1 cellular context compared by ENCODE assay signal in the genomic region with DNA sequence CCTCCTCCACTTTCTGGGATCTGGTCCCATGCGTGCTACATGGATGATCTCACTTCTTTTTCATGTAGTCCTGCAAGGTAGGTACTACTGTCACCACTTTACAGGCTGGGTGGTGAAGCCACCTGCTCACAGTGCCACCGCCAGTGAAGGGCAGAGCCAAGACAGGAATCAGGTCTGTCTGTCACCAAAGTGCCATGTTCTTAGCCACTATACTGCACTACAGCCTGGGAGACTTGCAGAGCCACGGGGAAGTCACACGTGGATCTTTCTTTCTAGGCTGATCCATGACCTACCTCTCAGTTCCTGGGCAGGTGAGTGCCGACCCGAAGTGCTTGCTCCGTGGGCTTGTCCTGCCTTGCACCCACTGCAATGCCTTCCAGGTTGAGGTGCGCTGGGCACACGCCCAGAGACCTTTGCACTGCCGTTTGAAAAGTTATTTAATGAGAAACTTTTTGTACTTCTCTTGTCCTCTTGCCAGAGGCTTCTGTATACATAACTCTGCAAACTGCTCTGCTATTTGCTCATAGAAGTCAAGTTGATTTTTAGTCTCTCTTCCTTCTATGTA.
TF ChIP-seq lines count a peak whose summit lies in the region.

No MANE protein-coding gene starts in this region.

TF ChIP-seq in HepG2, 621 proteins besides CTCF, POLR2A, EP300 and RAD21 (continued from another document and continues in another):
- TF ChIP-seq, protein P1, sequence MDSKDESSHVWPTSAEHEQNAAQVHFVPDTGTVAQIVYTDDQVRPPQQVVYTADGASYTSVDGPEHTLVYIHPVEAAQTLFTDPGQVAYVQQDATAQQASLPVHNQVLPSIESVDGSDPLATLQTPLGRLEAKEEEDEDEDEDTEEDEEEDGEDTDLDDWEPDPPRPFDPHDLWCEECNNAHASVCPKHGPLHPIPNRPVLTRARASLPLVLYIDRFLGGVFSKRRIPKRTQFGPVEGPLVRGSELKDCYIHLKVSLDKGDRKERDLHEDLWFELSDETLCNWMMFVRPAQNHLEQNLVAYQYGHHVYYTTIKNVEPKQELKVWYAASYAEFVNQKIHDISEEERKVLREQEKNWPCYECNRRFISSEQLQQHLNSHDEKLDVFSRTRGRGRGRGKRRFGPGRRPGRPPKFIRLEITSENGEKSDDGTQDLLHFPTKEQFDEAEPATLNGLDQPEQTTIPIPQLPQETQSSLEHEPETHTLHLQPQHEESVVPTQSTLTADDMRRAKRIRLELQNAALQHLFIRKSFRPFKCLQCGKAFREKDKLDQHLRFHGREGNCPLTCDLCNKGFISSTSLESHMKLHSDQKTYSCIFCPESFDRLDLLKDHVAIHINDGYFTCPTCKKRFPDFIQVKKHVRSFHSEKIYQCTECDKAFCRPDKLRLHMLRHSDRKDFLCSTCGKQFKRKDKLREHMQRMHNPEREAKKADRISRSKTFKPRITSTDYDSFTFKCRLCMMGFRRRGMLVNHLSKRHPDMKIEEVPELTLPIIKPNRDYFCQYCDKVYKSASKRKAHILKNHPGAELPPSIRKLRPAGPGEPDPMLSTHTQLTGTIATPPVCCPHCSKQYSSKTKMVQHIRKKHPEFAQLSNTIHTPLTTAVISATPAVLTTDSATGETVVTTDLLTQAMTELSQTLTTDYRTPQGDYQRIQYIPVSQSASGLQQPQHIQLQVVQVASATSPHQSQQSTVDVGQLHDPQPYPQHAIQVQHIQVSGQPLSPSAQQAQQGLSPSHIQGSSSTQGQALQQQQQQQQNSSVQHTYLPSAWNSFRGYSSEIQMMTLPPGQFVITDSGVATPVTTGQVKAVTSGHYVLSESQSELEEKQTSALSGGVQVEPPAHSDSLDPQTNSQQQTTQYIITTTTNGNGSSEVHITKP (CRISPR knock-in tag; IDR thresholded peaks at IDR 0.05; ENCODE audit: low read depth): no peak
- peak; percentile 51 for TF ChIP-seq GATAD2A (CRISPR knock-in tag; IDR thresholded peaks at IDR 0.05)
- TF ChIP-seq ZNF34 (CRISPR knock-in tag; IDR thresholded peaks at IDR 0.05; ENCODE audit: borderline replicate concordance): no peak
- TF ChIP-seq SOX13 (IDR thresholded peaks at IDR 0.05): no peak
- TF ChIP-seq SOX13 (CRISPR knock-in tag; conservative IDR thresholded peaks at IDR 0.05 in 1 of 2, IDR thresholded peaks at IDR 0.05 in 1 of 2): 0 out of 4 replicates have a peak, but pooled peaks of 1 of the 2 experiments have one; percentile 35
- TF ChIP-seq, protein P2, sequence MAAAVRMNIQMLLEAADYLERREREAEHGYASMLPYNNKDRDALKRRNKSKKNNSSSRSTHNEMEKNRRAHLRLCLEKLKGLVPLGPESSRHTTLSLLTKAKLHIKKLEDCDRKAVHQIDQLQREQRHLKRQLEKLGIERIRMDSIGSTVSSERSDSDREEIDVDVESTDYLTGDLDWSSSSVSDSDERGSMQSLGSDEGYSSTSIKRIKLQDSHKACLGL (CRISPR knock-in tag; IDR thresholded peaks at IDR 0.05): 0 out of 2 replicates have a peak, but pooled peaks have one; percentile 27
- TF ChIP-seq RARA (CRISPR knock-in tag; IDR thresholded peaks at IDR 0.05): peak; percentile 46
- TF ChIP-seq SALL1 (CRISPR knock-in tag; IDR thresholded peaks at IDR 0.05): peak; percentile 80
- TF ChIP-seq, protein P3, sequence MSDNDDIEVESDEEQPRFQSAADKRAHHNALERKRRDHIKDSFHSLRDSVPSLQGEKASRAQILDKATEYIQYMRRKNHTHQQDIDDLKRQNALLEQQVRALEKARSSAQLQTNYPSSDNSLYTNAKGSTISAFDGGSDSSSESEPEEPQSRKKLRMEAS (IDR thresholded peaks at IDR 0.05): peak; percentile 20; the same call in 1 of the 2 replicates
- peak; percentile 13; the same call in 1 of the 2 replicates for TF ChIP-seq TCF7 (IDR thresholded peaks at IDR 0.05; ENCODE audit: low read depth)
- no peak for TF ChIP-seq SRSF4 (IDR thresholded peaks at IDR 0.05; ENCODE audit: low read depth, low read length, poor library complexity, severe bottlenecking)
- TF ChIP-seq ZMYM3 (CRISPR knock-in tag; IDR thresholded peaks at IDR 0.05): peak; percentile 62; the same call in 1 of the 2 replicates
- TF ChIP-seq, protein P4, sequence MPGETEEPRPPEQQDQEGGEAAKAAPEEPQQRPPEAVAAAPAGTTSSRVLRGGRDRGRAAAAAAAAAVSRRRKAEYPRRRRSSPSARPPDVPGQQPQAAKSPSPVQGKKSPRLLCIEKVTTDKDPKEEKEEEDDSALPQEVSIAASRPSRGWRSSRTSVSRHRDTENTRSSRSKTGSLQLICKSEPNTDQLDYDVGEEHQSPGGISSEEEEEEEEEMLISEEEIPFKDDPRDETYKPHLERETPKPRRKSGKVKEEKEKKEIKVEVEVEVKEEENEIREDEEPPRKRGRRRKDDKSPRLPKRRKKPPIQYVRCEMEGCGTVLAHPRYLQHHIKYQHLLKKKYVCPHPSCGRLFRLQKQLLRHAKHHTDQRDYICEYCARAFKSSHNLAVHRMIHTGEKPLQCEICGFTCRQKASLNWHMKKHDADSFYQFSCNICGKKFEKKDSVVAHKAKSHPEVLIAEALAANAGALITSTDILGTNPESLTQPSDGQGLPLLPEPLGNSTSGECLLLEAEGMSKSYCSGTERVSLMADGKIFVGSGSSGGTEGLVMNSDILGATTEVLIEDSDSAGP (CRISPR knock-in tag; IDR thresholded peaks at IDR 0.05; ENCODE audit: borderline replicate concordance): no peak
- peak; percentile 40; the same call in 1 of the 2 replicates for TF ChIP-seq ELF3 (CRISPR knock-in tag; IDR thresholded peaks at IDR 0.05)
- TF ChIP-seq NR2F6 (IDR thresholded peaks at IDR 0.05): no peak
- TF ChIP-seq NR2F6 (CRISPR knock-in tag; IDR thresholded peaks at IDR 0.05): peak; percentile 25; the same call in 1 of the 2 replicates
- peak; percentile 70 for TF ChIP-seq BCL6 (CRISPR knock-in tag; IDR thresholded peaks at IDR 0.05)
- no peak for TF ChIP-seq ZNF468 (CRISPR knock-in tag; IDR thresholded peaks at IDR 0.05)
- TF ChIP-seq FOXO1 (CRISPR knock-in tag; IDR thresholded peaks at IDR 0.05): 0 out of 2 replicates have a peak, but pooled peaks have one; percentile 12
- TF ChIP-seq ZMYM4 (CRISPR knock-in tag; IDR thresholded peaks at IDR 0.05): no peak
- no peak for TF ChIP-seq ZNF781 (CRISPR knock-in tag; IDR thresholded peaks at IDR 0.05; ENCODE audit: borderline replicate concordance, not compliant biosample characterization)
- TF ChIP-seq HNRNPL (IDR thresholded peaks at IDR 0.05; ENCODE audit: low read depth, low read length): 0 out of 2 replicates have a peak, but pooled peaks have one; percentile 28
- TF ChIP-seq ATF7 (IDR thresholded peaks at IDR 0.05): no peak
- no peak for TF ChIP-seq ATF7 (CRISPR knock-in tag; IDR thresholded peaks at IDR 0.05)
- no peak for TF ChIP-seq ZNF17 (CRISPR knock-in tag; IDR thresholded peaks at IDR 0.05)
- no peak for TF ChIP-seq ZNF749 (CRISPR knock-in tag; IDR thresholded peaks at IDR 0.05; ENCODE audit: borderline replicate concordance)
- peak; percentile 79 for TF ChIP-seq HNF4G (IDR thresholded peaks at IDR 0.05; ENCODE audit: borderline replicate concordance, low read depth, low read length)
- no peak for TF ChIP-seq HNF4G (CRISPR knock-in tag; IDR thresholded peaks at IDR 0.05; ENCODE audit: borderline replicate concordance, low read depth)
- TF ChIP-seq, protein P5, sequence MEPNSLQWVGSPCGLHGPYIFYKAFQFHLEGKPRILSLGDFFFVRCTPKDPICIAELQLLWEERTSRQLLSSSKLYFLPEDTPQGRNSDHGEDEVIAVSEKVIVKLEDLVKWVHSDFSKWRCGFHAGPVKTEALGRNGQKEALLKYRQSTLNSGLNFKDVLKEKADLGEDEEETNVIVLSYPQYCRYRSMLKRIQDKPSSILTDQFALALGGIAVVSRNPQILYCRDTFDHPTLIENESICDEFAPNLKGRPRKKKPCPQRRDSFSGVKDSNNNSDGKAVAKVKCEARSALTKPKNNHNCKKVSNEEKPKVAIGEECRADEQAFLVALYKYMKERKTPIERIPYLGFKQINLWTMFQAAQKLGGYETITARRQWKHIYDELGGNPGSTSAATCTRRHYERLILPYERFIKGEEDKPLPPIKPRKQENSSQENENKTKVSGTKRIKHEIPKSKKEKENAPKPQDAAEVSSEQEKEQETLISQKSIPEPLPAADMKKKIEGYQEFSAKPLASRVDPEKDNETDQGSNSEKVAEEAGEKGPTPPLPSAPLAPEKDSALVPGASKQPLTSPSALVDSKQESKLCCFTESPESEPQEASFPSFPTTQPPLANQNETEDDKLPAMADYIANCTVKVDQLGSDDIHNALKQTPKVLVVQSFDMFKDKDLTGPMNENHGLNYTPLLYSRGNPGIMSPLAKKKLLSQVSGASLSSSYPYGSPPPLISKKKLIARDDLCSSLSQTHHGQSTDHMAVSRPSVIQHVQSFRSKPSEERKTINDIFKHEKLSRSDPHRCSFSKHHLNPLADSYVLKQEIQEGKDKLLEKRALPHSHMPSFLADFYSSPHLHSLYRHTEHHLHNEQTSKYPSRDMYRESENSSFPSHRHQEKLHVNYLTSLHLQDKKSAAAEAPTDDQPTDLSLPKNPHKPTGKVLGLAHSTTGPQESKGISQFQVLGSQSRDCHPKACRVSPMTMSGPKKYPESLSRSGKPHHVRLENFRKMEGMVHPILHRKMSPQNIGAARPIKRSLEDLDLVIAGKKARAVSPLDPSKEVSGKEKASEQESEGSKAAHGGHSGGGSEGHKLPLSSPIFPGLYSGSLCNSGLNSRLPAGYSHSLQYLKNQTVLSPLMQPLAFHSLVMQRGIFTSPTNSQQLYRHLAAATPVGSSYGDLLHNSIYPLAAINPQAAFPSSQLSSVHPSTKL (CRISPR knock-in tag; IDR thresholded peaks at IDR 0.05): peak; percentile 63
- TF ChIP-seq, protein P6, sequence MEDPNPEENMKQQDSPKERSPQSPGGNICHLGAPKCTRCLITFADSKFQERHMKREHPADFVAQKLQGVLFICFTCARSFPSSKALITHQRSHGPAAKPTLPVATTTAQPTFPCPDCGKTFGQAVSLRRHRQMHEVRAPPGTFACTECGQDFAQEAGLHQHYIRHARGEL (CRISPR knock-in tag; IDR thresholded peaks at IDR 0.05): no peak
- TF ChIP-seq, protein P7, sequence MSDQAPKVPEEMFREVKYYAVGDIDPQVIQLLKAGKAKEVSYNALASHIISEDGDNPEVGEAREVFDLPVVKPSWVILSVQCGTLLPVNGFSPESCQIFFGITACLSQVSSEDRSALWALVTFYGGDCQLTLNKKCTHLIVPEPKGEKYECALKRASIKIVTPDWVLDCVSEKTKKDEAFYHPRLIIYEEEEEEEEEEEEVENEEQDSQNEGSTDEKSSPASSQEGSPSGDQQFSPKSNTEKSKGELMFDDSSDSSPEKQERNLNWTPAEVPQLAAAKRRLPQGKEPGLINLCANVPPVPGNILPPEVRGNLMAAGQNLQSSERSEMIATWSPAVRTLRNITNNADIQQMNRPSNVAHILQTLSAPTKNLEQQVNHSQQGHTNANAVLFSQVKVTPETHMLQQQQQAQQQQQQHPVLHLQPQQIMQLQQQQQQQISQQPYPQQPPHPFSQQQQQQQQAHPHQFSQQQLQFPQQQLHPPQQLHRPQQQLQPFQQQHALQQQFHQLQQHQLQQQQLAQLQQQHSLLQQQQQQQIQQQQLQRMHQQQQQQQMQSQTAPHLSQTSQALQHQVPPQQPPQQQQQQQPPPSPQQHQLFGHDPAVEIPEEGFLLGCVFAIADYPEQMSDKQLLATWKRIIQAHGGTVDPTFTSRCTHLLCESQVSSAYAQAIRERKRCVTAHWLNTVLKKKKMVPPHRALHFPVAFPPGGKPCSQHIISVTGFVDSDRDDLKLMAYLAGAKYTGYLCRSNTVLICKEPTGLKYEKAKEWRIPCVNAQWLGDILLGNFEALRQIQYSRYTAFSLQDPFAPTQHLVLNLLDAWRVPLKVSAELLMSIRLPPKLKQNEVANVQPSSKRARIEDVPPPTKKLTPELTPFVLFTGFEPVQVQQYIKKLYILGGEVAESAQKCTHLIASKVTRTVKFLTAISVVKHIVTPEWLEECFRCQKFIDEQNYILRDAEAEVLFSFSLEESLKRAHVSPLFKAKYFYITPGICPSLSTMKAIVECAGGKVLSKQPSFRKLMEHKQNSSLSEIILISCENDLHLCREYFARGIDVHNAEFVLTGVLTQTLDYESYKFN (CRISPR knock-in tag; conservative IDR thresholded peaks at IDR 0.05): peak; percentile 44
- no peak for TF ChIP-seq SNAPC2 (CRISPR knock-in tag; IDR thresholded peaks at IDR 0.05)
- TF ChIP-seq DPF2 (CRISPR knock-in tag; IDR thresholded peaks at IDR 0.05; ENCODE audit: borderline replicate concordance, low read depth): peak; percentile 42; the same call in 1 of the 2 replicates
- TF ChIP-seq POLR2AphosphoS2 (IDR thresholded peaks at IDR 0.05; ENCODE audit: low read depth, low read length): no peak
- TF ChIP-seq SMAD9 (CRISPR knock-in tag; IDR thresholded peaks at IDR 0.05): no peak
- TF ChIP-seq ZNF10 (CRISPR knock-in tag; IDR thresholded peaks at IDR 0.05; ENCODE audit: borderline replicate concordance, low read depth): no peak
- TF ChIP-seq, protein P8, sequence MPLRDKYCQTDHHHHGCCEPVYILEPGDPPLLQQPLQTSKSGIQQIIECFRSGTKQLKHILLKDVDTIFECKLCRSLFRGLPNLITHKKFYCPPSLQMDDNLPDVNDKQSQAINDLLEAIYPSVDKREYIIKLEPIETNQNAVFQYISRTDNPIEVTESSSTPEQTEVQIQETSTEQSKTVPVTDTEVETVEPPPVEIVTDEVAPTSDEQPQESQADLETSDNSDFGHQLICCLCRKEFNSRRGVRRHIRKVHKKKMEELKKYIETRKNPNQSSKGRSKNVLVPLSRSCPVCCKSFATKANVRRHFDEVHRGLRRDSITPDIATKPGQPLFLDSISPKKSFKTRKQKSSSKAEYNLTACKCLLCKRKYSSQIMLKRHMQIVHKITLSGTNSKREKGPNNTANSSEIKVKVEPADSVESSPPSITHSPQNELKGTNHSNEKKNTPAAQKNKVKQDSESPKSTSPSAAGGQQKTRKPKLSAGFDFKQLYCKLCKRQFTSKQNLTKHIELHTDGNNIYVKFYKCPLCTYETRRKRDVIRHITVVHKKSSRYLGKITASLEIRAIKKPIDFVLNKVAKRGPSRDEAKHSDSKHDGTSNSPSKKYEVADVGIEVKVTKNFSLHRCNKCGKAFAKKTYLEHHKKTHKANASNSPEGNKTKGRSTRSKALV (CRISPR knock-in tag; IDR thresholded peaks at IDR 0.05): no peak
- TF ChIP-seq, protein P9, sequence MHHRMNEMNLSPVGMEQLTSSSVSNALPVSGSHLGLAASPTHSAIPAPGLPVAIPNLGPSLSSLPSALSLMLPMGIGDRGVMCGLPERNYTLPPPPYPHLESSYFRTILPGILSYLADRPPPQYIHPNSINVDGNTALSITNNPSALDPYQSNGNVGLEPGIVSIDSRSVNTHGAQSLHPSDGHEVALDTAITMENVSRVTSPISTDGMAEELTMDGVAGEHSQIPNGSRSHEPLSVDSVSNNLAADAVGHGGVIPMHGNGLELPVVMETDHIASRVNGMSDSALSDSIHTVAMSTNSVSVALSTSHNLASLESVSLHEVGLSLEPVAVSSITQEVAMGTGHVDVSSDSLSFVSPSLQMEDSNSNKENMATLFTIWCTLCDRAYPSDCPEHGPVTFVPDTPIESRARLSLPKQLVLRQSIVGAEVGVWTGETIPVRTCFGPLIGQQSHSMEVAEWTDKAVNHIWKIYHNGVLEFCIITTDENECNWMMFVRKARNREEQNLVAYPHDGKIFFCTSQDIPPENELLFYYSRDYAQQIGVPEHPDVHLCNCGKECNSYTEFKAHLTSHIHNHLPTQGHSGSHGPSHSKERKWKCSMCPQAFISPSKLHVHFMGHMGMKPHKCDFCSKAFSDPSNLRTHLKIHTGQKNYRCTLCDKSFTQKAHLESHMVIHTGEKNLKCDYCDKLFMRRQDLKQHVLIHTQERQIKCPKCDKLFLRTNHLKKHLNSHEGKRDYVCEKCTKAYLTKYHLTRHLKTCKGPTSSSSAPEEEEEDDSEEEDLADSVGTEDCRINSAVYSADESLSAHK (CRISPR knock-in tag; IDR thresholded peaks at IDR 0.05; ENCODE audit: borderline replicate concordance): no peak
- TF ChIP-seq NRL (CRISPR knock-in tag; IDR thresholded peaks at IDR 0.05; ENCODE audit: borderline replicate concordance): 0 out of 2 replicates have a peak, but pooled peaks have one; percentile 24
